In the genomic region with DNA sequence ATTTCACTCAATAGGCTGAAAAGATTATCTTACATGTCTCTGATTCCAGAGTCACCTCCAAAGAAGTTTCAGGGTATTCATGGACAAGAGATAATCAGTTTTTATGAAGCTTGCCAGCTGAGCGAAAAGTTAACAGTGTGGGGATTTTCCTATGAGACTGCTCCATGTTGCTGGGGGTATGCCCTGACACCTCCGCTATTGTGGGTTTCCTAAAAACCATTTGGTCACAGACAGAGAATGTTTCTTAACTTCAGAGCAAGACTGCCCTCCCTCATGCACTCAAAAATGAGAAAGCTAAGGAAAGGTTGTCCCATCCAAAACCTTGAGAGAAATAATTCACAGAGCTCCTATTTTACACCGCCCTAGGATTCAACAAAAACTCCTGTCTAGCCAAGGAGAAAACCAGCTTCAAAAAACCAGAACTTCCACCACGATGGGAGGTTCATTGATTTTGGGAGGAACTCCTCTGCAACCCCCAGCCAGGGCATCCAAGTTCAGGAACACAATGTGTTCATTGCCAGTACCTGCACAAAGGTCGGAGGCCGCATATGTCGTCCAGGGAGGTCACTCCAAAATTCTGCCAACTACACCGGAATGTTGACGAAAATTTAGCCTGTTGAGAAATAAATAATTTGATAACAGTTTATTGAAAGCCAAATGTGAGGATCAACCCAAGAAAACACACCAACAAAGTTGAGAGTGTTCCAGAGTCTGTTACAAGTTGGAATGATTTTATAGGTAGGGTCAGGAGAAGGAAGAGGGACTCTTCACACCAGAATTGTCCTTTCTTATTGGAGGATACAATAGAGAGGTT, we compare ENCODE assay signal across 22 cellular contexts.
"Had no signal": no experiment of that assay in that cellular context is flagged by ENCODE, and none has a peak within 500 bp of the region (broad histone marks: within the 10 kb centered on the region; RNA-seq: fewer than 3 reads in every experiment).

No MANE protein-coding gene starts in this region.

- DNase-seq: cortex of kidney; effector memory CD8-positive, alpha-beta T cell; hypothalamus; immature natural killer cell; islet precursor cell; mesendoderm; midbrain; naive thymus-derived CD4-positive, alpha-beta T cell; stimulated activated CD4-positive, alpha-beta T cell treated with anti-CD3 and anti-CD28 coated beads, Interleukin-12 subunit alpha, Interleukin-12 subunit beta, amount 100 ng/mL, for 4 hours; stimulated activated CD4-positive, alpha-beta T cell treated with anti-CD3 and anti-CD28 coated beads, Interleukin-1b, Interleukin-23, amount 100 ng/mL, for 48 hours; stimulated activated CD4-positive, alpha-beta T cell treated with anti-CD3 and anti-CD28 coated beads, Interleukin-4, amount 100 ng/mL, for 1 hour; stimulated activated CD8-positive, alpha-beta memory T cell treated with anti-CD3 and anti-CD28 coated beads, Interleukin-4, amount 100 ng/mL, for 48 hours; stimulated activated naive CD4-positive, alpha-beta T cell treated with Interleukin-2 at 50 U/mL for 16 hours; stomach; thyroid gland had no signal

- H3K27ac Mint-ChIP-seq: effector memory CD8-positive, alpha-beta T cell; nephron; neural progenitor cell; progenitor cell of endocrine pancreas; type B pancreatic cell had no signal

- H3K4me1 ChIP-seq: neural progenitor cell, parathyroid adenoma, stomach, thyroid gland had no signal

- H3K36me3 ChIP-seq: thyroid gland had no signal

- H3K79me2 ChIP-seq: parathyroid adenoma had no signal

- H2AFZ ChIP-seq: neural progenitor cell, parathyroid adenoma had no signal

- H3K27ac ChIP-seq: neural progenitor cell, parathyroid adenoma, stomach, thyroid gland had no signal

- H3K4me2 ChIP-seq: neural progenitor cell, smooth muscle cell had no signal

- H3K4me3 Mint-ChIP-seq: effector memory CD8-positive, alpha-beta T cell; immature natural killer cell; naive thymus-derived CD4-positive, alpha-beta T cell; nephron; neural progenitor cell; type B pancreatic cell had no signal

- H3K4me1 Mint-ChIP-seq: nephron, neural progenitor cell had no signal

- H3K36me3 Mint-ChIP-seq: neural progenitor cell, type B pancreatic cell had no signal

- ATAC-seq: effector memory CD8-positive, alpha-beta T cell; naive thymus-derived CD4-positive, alpha-beta T cell; sciatic nerve had no signal

- H3K27me3 ChIP-seq: neural progenitor cell, stomach, thyroid gland had no signal

- H3K4me3 ChIP-seq: neural progenitor cell, smooth muscle cell, stomach, thyroid gland had no signal

- H3K27me3 Mint-ChIP-seq: effector memory CD8-positive, alpha-beta T cell; naive thymus-derived CD4-positive, alpha-beta T cell; progenitor cell of endocrine pancreas; type B pancreatic cell had no signal
